Comparison of ENCODE assay signal across 9 cellular contexts in the genomic region with DNA sequence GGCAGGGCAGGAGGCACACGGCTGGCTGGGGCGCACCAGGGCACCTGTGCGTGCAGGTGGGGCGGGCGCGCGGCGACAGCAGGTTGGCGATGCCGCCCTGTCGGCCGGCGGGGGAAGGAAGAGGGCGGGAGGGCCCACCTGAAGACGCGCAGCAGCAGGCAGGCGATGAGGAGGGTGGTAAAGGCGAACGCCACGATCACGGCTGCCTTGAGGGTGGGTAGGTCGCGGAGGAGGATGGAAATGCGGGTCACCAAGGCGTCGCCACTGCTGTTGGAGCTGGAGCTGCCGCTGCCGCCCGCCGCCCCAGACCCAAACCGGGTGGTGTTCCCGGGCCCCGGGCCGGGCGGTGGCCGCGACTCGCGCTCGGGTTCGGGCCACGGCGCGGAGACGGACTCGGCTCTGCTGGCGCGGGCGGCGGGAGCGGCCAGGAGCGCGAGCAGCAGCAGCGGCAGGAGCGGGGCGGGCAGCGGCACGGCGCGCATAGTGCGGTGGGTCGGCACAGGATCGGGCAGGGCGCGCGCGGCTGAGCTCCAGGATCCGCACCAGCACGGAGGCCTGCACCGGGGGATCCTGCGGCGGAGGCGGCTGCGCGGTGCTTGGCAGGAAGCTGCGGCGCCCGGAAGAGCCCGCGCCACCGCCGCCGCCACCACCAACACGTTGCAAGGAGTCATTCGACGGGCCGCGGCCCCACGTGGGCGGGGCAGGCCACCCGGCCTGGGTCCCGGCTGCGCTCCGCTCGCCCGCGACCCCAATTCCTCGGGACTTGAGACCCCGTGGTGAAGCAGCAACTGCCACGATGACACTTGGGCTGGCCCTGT. TPM values are rescaled to one million over a fixed set of nuclear protein-coding genes. Genes with fewer than 3 reads are reported as not detected.
A peak's percentile ranks its signal among the peaks of the same experiment; 100 is the strongest.
DNase-seq lines count a peak whose midpoint lies in the region; ATAC-seq, FAIRE-seq and TF ChIP-seq lines count a peak whose summit lies in the region.
"Had no signal": no experiment of that assay in that cellular context is flagged by ENCODE, and none has a peak within 500 bp of the region (broad histone marks: within the 10 kb centered on the region; RNA-seq: fewer than 3 reads in every experiment).

Gene FAM174B (minus strand): TSS at position 598 of the 818 bp plus-strand sequence.

- CTCF ChIA-PET in HepG2 (lab: Yijun Ruan, JAX; ENCODE audit: low intra/inter-chr PET ratio, low total read pairs), result no interaction called here

- no peak within 1 kb of the TSS for H3K9ac ChIP-seq in HepG2 (ENCODE audit: insufficient read depth, low read depth, low read length)

- H3K4me3 ChIP-seq in HepG2 (replicated peaks in 1 of 3; ENCODE audit: insufficient read depth in 1 of 3, low read depth in 2 of 3, low read length in 3 of 3), result no peak within 1 kb of the TSS

- ATAC-seq in HG02798 (IDR thresholded peaks at IDR 0.05; ENCODE audit: poor library complexity, unreplicated experiment) (peak; percentile 73), HepG2 (peak; percentile 53; the same call in 2 of the 3 replicates), HG02840 (IDR thresholded peaks at IDR 0.05; ENCODE audit: low FRiP score, unreplicated experiment) (no peak)
- no peak for ATAC-seq in central memory CD8-positive, alpha-beta T cell (replicated peaks; ENCODE audit: extremely low read depth, poor library complexity, severe bottlenecking)

- in situ Hi-C loops in SK-MEL-5 (cut with HindIII; ENCODE audit: low pct_unique_long_range_greater_than_20kb, low sequenced_read_pairs), result no loop called here
- in situ Hi-C loops in HepG2 (cut with HindIII; ENCODE audit: extremely low pct_ligation_motif_present, low pct_unique_long_range_greater_than_20kb), result no loop called here

- no peak for TF ChIP-seq POLR2A in HepG2 (IDR thresholded peaks at IDR 0.05; ENCODE audit: insufficient read depth in 1 of 2, low read depth in 2 of 2, low read length in 2 of 2)

- no peak within 1 kb of the TSS for H3K27ac ChIP-seq in HepG2 (ENCODE audit: extremely low read length, insufficient read depth, low read length)

- H3K36me3 ChIP-seq in HepG2 (replicated peaks in 1 of 2; ENCODE audit: control insufficient read depth in 1 of 2, insufficient read depth in 2 of 2, low read length in 2 of 2), result no peaks in the 10 kb centered on the region

- H3K27me3 ChIP-seq in HepG2 (ENCODE audit: control insufficient read depth in 1 of 2, insufficient read depth in 2 of 2, low read length in 2 of 2), result peaks cover 0 to 40% of the 10 kb centered on the region in 2 experiments; a peak in 2 of 5 replicates

- no peak for TF ChIP-seq RAD21 in HepG2 (CRISPR knock-in tag; IDR thresholded peaks at IDR 0.05)

- no peaks in the 10 kb centered on the region for H3K79me2 ChIP-seq in HepG2 (ENCODE audit: insufficient read depth, low read length)

- intact Hi-C loops in HepG2 (cut with micrococcal nuclease; ENCODE audit: unreplicated experiment), result no loop called here

- H3K9me3 ChIP-seq in HepG2 (ENCODE audit: low read length), result no peaks in the 10 kb centered on the region

- 69% methylated on average over 41 of the region's 100 CpGs for WGBS in HepG2 (ENCODE audit: low lambda C conversion rate)

- peaks cover 5% of the 10 kb centered on the region for H3K9me3 Mint-ChIP-seq in central memory CD8-positive, alpha-beta T cell

- no TSS peak for BruUV-seq in HepG2 (replicated peaks; lab: Mats Ljungman, UMichigan)

- H3K4me2 ChIP-seq in HepG2 (ENCODE audit: low read depth, low read length), result peak within 1 kb of the TSS; percentile 12; the same call in 1 of the 2 replicates

- TF ChIP-seq CTCF in HepG2 (CRISPR knock-in tag; IDR thresholded peaks at IDR 0.05), result no peak

- POLR2A ChIA-PET in HepG2 (lab: Yijun Ruan, JAX), result no interaction called here

- FAIRE-seq in HepG2 (lab: Jason Lieb, UNC), result no peak
- FAIRE-seq: colon had no signal

- no peak within 1 kb of the TSS for H3K27ac Mint-ChIP-seq in central memory CD8-positive, alpha-beta T cell (ENCODE audit: low read depth)

- no peaks in the 10 kb centered on the region for H3K4me1 ChIP-seq in HepG2 (ENCODE audit: insufficient read depth, low read length)

- peak within 1 kb of the TSS; percentile 38 for H3K4me3 Mint-ChIP-seq in central memory CD8-positive, alpha-beta T cell

- no peaks in the 10 kb centered on the region for H4K20me1 ChIP-seq in HepG2 (ENCODE audit: insufficient read depth, low read length)

- DNase-seq in NCI-H1436 (lab: John Stamatoyannopoulos, UW) (peak; percentile 58), NCI-H1436 treated with DMSO at 0.1 percent for 48 hours (lab: John Stamatoyannopoulos, UW) (no peak), SK-MEL-5 (ENCODE audit: low read depth, low spot score) (no peak), HepG2 (ENCODE audit: low spot score) (no peak)
- DNase-seq in central memory CD8-positive, alpha-beta T cell (ENCODE audit: low spot score in 2 of 2), result no peak
- peak; percentile 45 to 51 for DNase-seq in stimulated activated CD4-positive, alpha-beta T cell treated with anti-CD3 and anti-CD28 coated beads, Interleukin-4, amount 100 ng/mL, for 4 hours

- no peak within 1 kb of the TSS for H2AFZ ChIP-seq in HepG2 (ENCODE audit: low read length)

- H3K36me3 Mint-ChIP-seq in central memory CD8-positive, alpha-beta T cell (ENCODE audit: insufficient read depth), result no peaks in the 10 kb centered on the region

- TF ChIP-seq EP300 in HepG2 (IDR thresholded peaks at IDR 0.05; ENCODE audit: low read depth in 2 of 2, low read length in 2 of 2) (no peak), HepG2 (CRISPR knock-in tag; IDR thresholded peaks at IDR 0.05; ENCODE audit: borderline replicate concordance) (no peak)

- H3K27me3 Mint-ChIP-seq in central memory CD8-positive, alpha-beta T cell, result peaks cover 65% of the 10 kb centered on the region

- no peaks in the 10 kb centered on the region for H3K4me1 Mint-ChIP-seq in central memory CD8-positive, alpha-beta T cell

TF ChIP-seq in HepG2, 621 proteins besides CTCF, POLR2A, EP300 and RAD21:
- TF ChIP-seq ZNF800 (CRISPR knock-in tag; IDR thresholded peaks at IDR 0.05), result peak; percentile 50; the same call in 1 of the 2 replicates
- TF ChIP-seq ZNF10 (CRISPR knock-in tag; IDR thresholded peaks at IDR 0.05; ENCODE audit: borderline replicate concordance, low read depth), result no peak
- 0 out of 2 replicates have a peak, but pooled peaks have one; percentile 39 for TF ChIP-seq ZNF777 (CRISPR knock-in tag; IDR thresholded peaks at IDR 0.05)
- peak; percentile 38 for TF ChIP-seq HNRNPLL (IDR thresholded peaks at IDR 0.05; ENCODE audit: low read depth, low read length, poor library complexity, severe bottlenecking)
- peak; percentile 39; the same call in 1 of the 2 replicates for TF ChIP-seq GABPB1 (CRISPR knock-in tag; IDR thresholded peaks at IDR 0.05)

RNA-seq across cellular contexts. Expression of gene FAM174B, which starts in this region (rescaled TPM):
- 90.7 and 97.9 TPM in 2 replicates for total RNA-seq in SK-MEL-5 (2014; rRNA removed; shearing (Covaris generic))
- 36.7 and 49.1 TPM in 2 replicates for polyA plus RNA-seq in SK-MEL-5 (2015; cell fraction: cytosol; rRNA removed)
- 28.6 and 39.8 TPM in 2 replicates for polyA plus RNA-seq in SK-MEL-5 (2015; cell fraction: nucleus; rRNA removed)
- total RNA-seq in HepG2 (2016; rRNA removed; fragmentation: Illumina TruSeq; extraction: Trizol), result 1.3 and 2.1 TPM in 2 replicates
- 1.6 and 1.7 TPM in 2 replicates for total RNA-seq in HepG2 (2016; cell fraction: cytosol; rRNA removed; fragmentation: Illumina TruSeq; extraction: Trizol; ENCODE audit: low read depth)
- 1.1 and 2.1 TPM in 2 replicates for total RNA-seq in HepG2 (2016; cell fraction: insoluble cytoplasmic fraction; rRNA removed; fragmentation: Illumina TruSeq; extraction: Trizol)
- total RNA-seq in HepG2 (2016; cell fraction: membrane; rRNA removed; fragmentation: Illumina TruSeq; extraction: Trizol), result 1.0 and 1.9 TPM in 2 replicates
- total RNA-seq in HepG2 (2016; cell fraction: nucleus; rRNA removed; fragmentation: Illumina TruSeq; extraction: Trizol), result 2.5 and 4.4 TPM in 2 replicates
- polyA plus RNA-seq in HepG2 (2011; rRNA removed), result 0.68 and 0.90 TPM in 2 replicates
- polyA plus RNA-seq in HepG2 (2011; cell fraction: cytosol; rRNA removed), result 0.47 TPM in 1 of 2 replicates, not detected in the other
- 0.92 and 0.97 TPM in 2 replicates for polyA plus RNA-seq in HepG2 (2011; cell fraction: nucleus; rRNA removed)
- polyA plus RNA-seq in HepG2 (2012), result 0.55 TPM in 2 replicates
- 0.67 TPM in 1 of 2 replicates, not detected in the other for polyA plus RNA-seq in HepG2 (2016; cell fraction: cytosol; fragmentation: Illumina TruSeq; extraction: Trizol; ENCODE audit: low read depth)
- polyA plus RNA-seq in HepG2 (2016; cell fraction: insoluble cytoplasmic fraction; fragmentation: Illumina TruSeq; extraction: Trizol; ENCODE audit: low read depth), result 0.79 and 1.3 TPM in 2 replicates
- 0.34 and 0.90 TPM in 2 replicates for polyA plus RNA-seq in HepG2 (2016; cell fraction: membrane; fragmentation: Illumina TruSeq; extraction: Trizol; ENCODE audit: low read depth)
- polyA plus RNA-seq in HepG2 (2016; cell fraction: nucleus; fragmentation: Illumina TruSeq; extraction: Trizol; ENCODE audit: insufficient read depth, low read depth), result 3.7 and 6.7 TPM in 2 replicates
- 0.22 and 12.1 TPM in 2 replicates for polyA minus RNA-seq in HepG2 (2011; rRNA and poly(A)+ RNA removed; ENCODE audit: low replicate concordance)
- polyA minus RNA-seq in HepG2 (2011; cell fraction: cytosol; rRNA and poly(A)+ RNA removed), result 1.9 TPM in 1 of 2 replicates, not detected in the other
- 3.2 and 4.8 TPM in 2 replicates for polyA minus RNA-seq in HepG2 (2011; cell fraction: nucleus; rRNA and poly(A)+ RNA removed)

Comparison
In these comparisons a context has a peak if more than half of its experiments do, and no peak if none do; other contexts are left out.
1. RNA of gene FAM174B (total RNA-seq): 90.7 to 97.9 TPM in SK-MEL-5; 1.0 to 4.4 TPM in HepG2; every median in the first group is over 10 times any median in the second.
2. DNase-seq: peak in NCI-H1436 (single experiment) and stimulated activated CD4-positive, alpha-beta T cell treated with anti-CD3 and anti-CD28 coated beads, Interleukin-4, amount 100 ng/mL, for 4 hours (2 of 2); none in NCI-H1436 treated with DMSO at 0.1 percent for 48 hours (single experiment), SK-MEL-5 (single experiment), central memory CD8-positive, alpha-beta T cell (0 of 2) and HepG2 (single experiment).
3. ATAC-seq: peak in HG02798 (single experiment) and HepG2 (single experiment); none in central memory CD8-positive, alpha-beta T cell (single experiment) and HG02840 (single experiment).